Comparison of ENCODE assay signal across 13 cellular contexts in genomic region chr20:34058831-34059230, GRCh38. TPM values are rescaled to one million over a fixed set of nuclear protein-coding genes. Genes with fewer than 3 reads are reported as not detected.
DNase-seq lines count a peak whose midpoint lies in the region; ATAC-seq and TF ChIP-seq lines count a peak whose summit lies in the region.
"Had no signal": no experiment of that assay in that cellular context is flagged by ENCODE, and none has a peak within 500 bp of the region (broad histone marks: within the 10 kb centered on the region; RNA-seq: fewer than 3 reads in every experiment).

No MANE protein-coding gene starts in this region.

- no peaks in the 10 kb centered on the region for H3K36me3 ChIP-seq in transverse colon

- H3K27ac Mint-ChIP-seq in activated T-cell treated with anti-CD3 and anti-CD28 coated beads, Interleukin-2, amount 50 U/mL, for 72 hours, result peak overlapping the region; percentile 3
- H3K27ac Mint-ChIP-seq in stimulated activated effector memory CD8-positive, alpha-beta T cell treated with anti-CD3 and anti-CD28 coated beads, Interleukin-12 subunit alpha, Interleukin-12 subunit beta, amount 100 ng/mL, for 72 hours, result peak overlapping the region; percentile 50
- H3K27ac Mint-ChIP-seq: T-helper 1 cell treated with Interleukin-12 subunit alpha and Interleukin-12 subunit beta and Interleukin-4 antibody, amounts not matched to agents 30 μg/mL and 1 μg/mL, for 36 hours had no signal

- TF ChIP-seq POLR2A in NB4 (IDR thresholded peaks at IDR 0.05; ENCODE audit: extremely low read depth, insufficient read length) (no peak), transverse colon (IDR thresholded peaks at IDR 0.05) (no peak)

- H3K27me3 ChIP-seq in transverse colon, result no peaks in the 10 kb centered on the region

- no peak overlapping the region for H3K27ac ChIP-seq in transverse colon
- H3K27ac ChIP-seq: HL-60 had no signal

- peak; percentile 68 to 85 for ATAC-seq in activated T-cell treated with anti-CD3 and anti-CD28 coated beads, Interleukin-2, amount 50 U/mL, for 72 hours (replicated peaks in 1 of 2)
- ATAC-seq in stimulated activated effector memory CD8-positive, alpha-beta T cell treated with anti-CD3 and anti-CD28 coated beads, Interleukin-12 subunit alpha, Interleukin-12 subunit beta, amount 100 ng/mL, for 72 hours, result peak; percentile 83
- ATAC-seq in GM21390 (IDR thresholded peaks at IDR 0.05; ENCODE audit: unreplicated experiment) (no peak), HG02938 (IDR thresholded peaks at IDR 0.05; ENCODE audit: unreplicated experiment) (no peak)

- intact Hi-C loops in transverse colon (cut with DNase I; ENCODE audit: low total_unique reads), result no loop called here

- no peaks in the 10 kb centered on the region for H3K27me3 Mint-ChIP-seq in activated T-cell treated with anti-CD3 and anti-CD28 coated beads, Interleukin-2, amount 50 U/mL, for 72 hours (ENCODE audit: low read depth)

- H3K4me1 Mint-ChIP-seq in activated T-cell treated with anti-CD3 and anti-CD28 coated beads, Interleukin-2, amount 50 U/mL, for 72 hours (ENCODE audit: low read depth), result peaks cover 69% of the 10 kb centered on the region
- peaks cover 88% of the 10 kb centered on the region for H3K4me1 Mint-ChIP-seq in stimulated activated effector memory CD8-positive, alpha-beta T cell treated with anti-CD3 and anti-CD28 coated beads, Interleukin-12 subunit alpha, Interleukin-12 subunit beta, amount 100 ng/mL, for 72 hours

- in situ Hi-C loops in transverse colon (cut with MboI; ENCODE audit: low pct_ligation_motif_present in 1 of 4, low pct_unique_long_range_greater_than_20kb in 1 of 4, low sequenced_read_pairs in 3 of 4), result loop anchor here (25.0 kb wide), 2 partner anchors 122 to 197 kb away; no protein-coding TSS in a partner anchor

- H3K36me3 Mint-ChIP-seq in activated T-cell treated with anti-CD3 and anti-CD28 coated beads, Interleukin-2, amount 50 U/mL, for 72 hours (ENCODE audit: insufficient read depth in 2 of 2), result no peaks in the 10 kb centered on the region
- peaks cover 11% of the 10 kb centered on the region for H3K36me3 Mint-ChIP-seq in stimulated activated effector memory CD8-positive, alpha-beta T cell treated with anti-CD3 and anti-CD28 coated beads, Interleukin-12 subunit alpha, Interleukin-12 subunit beta, amount 100 ng/mL, for 72 hours

- TF ChIP-seq CTCF in NB4 (IDR thresholded peaks at IDR 0.05; ENCODE audit: low read depth, low read length) (no peak), transverse colon (IDR thresholded peaks at IDR 0.05) (no peak)

- no peaks in the 10 kb centered on the region for H3K9me3 Mint-ChIP-seq in activated T-cell treated with anti-CD3 and anti-CD28 coated beads, Interleukin-2, amount 50 U/mL, for 72 hours
- no peaks in the 10 kb centered on the region for H3K9me3 Mint-ChIP-seq in stimulated activated effector memory CD8-positive, alpha-beta T cell treated with anti-CD3 and anti-CD28 coated beads, Interleukin-12 subunit alpha, Interleukin-12 subunit beta, amount 100 ng/mL, for 72 hours
- H3K9me3 Mint-ChIP-seq: T-helper 1 cell treated with Interleukin-12 subunit alpha and Interleukin-12 subunit beta and Interleukin-4 antibody, amounts not matched to agents 30 μg/mL and 1 μg/mL, for 36 hours had no signal

- H3K4me3 ChIP-seq in NB4 (ENCODE audit: low read depth, low read length) (no peak overlapping the region), transverse colon (no peak overlapping the region)

- TF ChIP-seq EP300 in transverse colon (IDR thresholded peaks at IDR 0.05; ENCODE audit: low read depth), result no peak

- peak in 1 of 2 donors; percentile 18 for DNase-seq in activated T-cell treated with anti-CD3 and anti-CD28 coated beads, Interleukin-2, amount 50 U/mL, for 72 hours
- DNase-seq in activated T-cell treated with anti-CD3 and anti-CD28 coated beads, Interleukin-2, amount 50 U/mL, for 48 hours, result no peak
- peak; percentile 22 for DNase-seq in NB4 (ENCODE audit: low read depth)
- DNase-seq in central memory CD4-positive, alpha-beta T cell, result peak; percentile 57
- DNase-seq in stimulated activated effector memory CD8-positive, alpha-beta T cell treated with anti-CD3 and anti-CD28 coated beads, Interleukin-12 subunit alpha, Interleukin-12 subunit beta, amount 100 ng/mL, for 72 hours (ENCODE audit: low spot score in 2 of 2), result no peak
- no peak for DNase-seq in transverse colon
- DNase-seq: activated gamma-delta T cell treated with Interleukin-2 at 50 U/mL for 16 hours, NCI-H446, occipital lobe had no signal

- WGBS in transverse colon (ENCODE audit: low coverage in 1 of 2), 2 donors, result 25% methylated on average over 1 of the region's 1 CpG; no CpG with 5 or more reads in 1 of the 2 donors

- H3K4me3 Mint-ChIP-seq in activated T-cell treated with anti-CD3 and anti-CD28 coated beads, Interleukin-2, amount 50 U/mL, for 72 hours, result no peak overlapping the region
- no peak overlapping the region for H3K4me3 Mint-ChIP-seq in stimulated activated effector memory CD8-positive, alpha-beta T cell treated with anti-CD3 and anti-CD28 coated beads, Interleukin-12 subunit alpha, Interleukin-12 subunit beta, amount 100 ng/mL, for 72 hours
- H3K4me3 Mint-ChIP-seq: T-helper 1 cell treated with Interleukin-12 subunit alpha and Interleukin-12 subunit beta and Interleukin-4 antibody, amounts not matched to agents 30 μg/mL and 1 μg/mL, for 36 hours had no signal

- H3K9me3 ChIP-seq in transverse colon, result no peaks in the 10 kb centered on the region

- peaks cover 0 to 7% (median 0%) of the 10 kb centered on the region in 4 donors for H3K4me1 ChIP-seq in transverse colon

RNA-seq across cellular contexts. Expression of gene EIF2S2, which starts 53.2 kb away (rescaled TPM):
- total RNA-seq in activated T-cell treated with anti-CD3 and anti-CD28 coated beads, Interleukin-2, amount 50 U/mL, for 72 hours, result 100 to 1,000 TPM; 158 to 165 TPM
- total RNA-seq in transverse colon, result 10 to 100 TPM; 15.3 to 42.1 (median 23.9) TPM

Comparison
In these comparisons a context has a peak if more than half of its experiments do, and no peak if none do; other contexts are left out.
1. ATAC-seq: peak in activated T-cell treated with anti-CD3 and anti-CD28 coated beads, Interleukin-2, amount 50 U/mL, for 72 hours (2 of 2) and stimulated activated effector memory CD8-positive, alpha-beta T cell treated with anti-CD3 and anti-CD28 coated beads, Interleukin-12 subunit alpha, Interleukin-12 subunit beta, amount 100 ng/mL, for 72 hours (single experiment); none in GM21390 (single experiment) and HG02938 (single experiment).
2. DNase-seq: peak in NB4 (single experiment) and central memory CD4-positive, alpha-beta T cell (single experiment); none in activated T-cell treated with anti-CD3 and anti-CD28 coated beads, Interleukin-2, amount 50 U/mL, for 48 hours (0 of 2), stimulated activated effector memory CD8-positive, alpha-beta T cell treated with anti-CD3 and anti-CD28 coated beads, Interleukin-12 subunit alpha, Interleukin-12 subunit beta, amount 100 ng/mL, for 72 hours (0 of 2) and transverse colon (single experiment).